7 cellular contexts compared by ENCODE assay signal in genomic region chr20:2005831-2006426, GRCh38. TPM values are rescaled to one million over a fixed set of nuclear protein-coding genes. Genes with fewer than 3 reads are reported as not detected.
DNase-seq lines count a peak whose midpoint lies in the region; ATAC-seq and TF ChIP-seq lines count a peak whose summit lies in the region.

No MANE protein-coding gene starts in this region.

- no peaks in the 10 kb centered on the region for H3K79me1 ChIP-seq in H9 (ENCODE audit: insufficient read depth, low read depth, low read length, poor library complexity, severe bottlenecking)

- no CpG with 5 or more reads among the region's 12 CpGs for WGBS in H9 (ENCODE audit: extremely low coverage, insufficient read length, low lambda C conversion rate)

- no peak overlapping the region for H3K18ac ChIP-seq in H9 (ENCODE audit: insufficient read length, low read depth, low read length)

- no peak overlapping the region for H3K23ac ChIP-seq in H9 (ENCODE audit: insufficient read length, low read depth, low read length)

- no peak overlapping the region for H2BK20ac ChIP-seq in H9 (ENCODE audit: low read depth, low read length, poor library complexity, severe bottlenecking)

- H3T11ph ChIP-seq in H9 (ENCODE audit: low read length) = no peak overlapping the region

- H3K4me1 Mint-ChIP-seq in H9 = peaks cover 34 to 52% of the 10 kb centered on the region in 2 experiments
- no peaks in the 10 kb centered on the region for H3K4me1 Mint-ChIP-seq in activated T-helper 17 cell treated with anti-CD3 and anti-CD28 coated beads, Interleukin-2, amount 50 U/mL, for 72 hours

- no peak overlapping the region for H2AK5ac ChIP-seq in H9 (ENCODE audit: insufficient read length, low read length)

- no peak overlapping the region for H4K5ac ChIP-seq in H9 (ENCODE audit: insufficient read length, low read depth, low read length)

- H3K27me3 ChIP-seq in H9 (ENCODE audit: insufficient read depth, low read length) = no peaks in the 10 kb centered on the region

- H4K91ac ChIP-seq in H9 (ENCODE audit: insufficient read length, low read depth, low read length) = no peak overlapping the region

- no peak overlapping the region for H4K8ac ChIP-seq in H9 (replicated peaks; ENCODE audit: insufficient read length, low read depth, low read length)

- H3K23me2 ChIP-seq in H9 (ENCODE audit: insufficient read length, low read depth, low read length, poor library complexity, severe bottlenecking) = no peaks in the 10 kb centered on the region

- H3K4me2 ChIP-seq in H9 (ENCODE audit: insufficient read depth, insufficient read length, low read length) = no peak overlapping the region

- no peak overlapping the region for H3K4me3 Mint-ChIP-seq in H9
- no peak overlapping the region for H3K4me3 Mint-ChIP-seq in activated T-helper 17 cell treated with anti-CD3 and anti-CD28 coated beads, Interleukin-2, amount 50 U/mL, for 72 hours

- DNase-seq in H9 (peak; percentile 78), globus pallidus (ENCODE audit: low spot score) (peak; percentile 34), pons (ENCODE audit: low spot score) (peak; percentile 38), DMS79 (lab: John Stamatoyannopoulos, UW) (no peak)

- no peaks in the 10 kb centered on the region for H3K4me1 ChIP-seq in H9 (ENCODE audit: insufficient read depth, low read length)

- H3K9me3 Mint-ChIP-seq in H9 = no peaks in the 10 kb centered on the region
- no peaks in the 10 kb centered on the region for H3K9me3 Mint-ChIP-seq in activated T-helper 17 cell treated with anti-CD3 and anti-CD28 coated beads, Interleukin-2, amount 50 U/mL, for 72 hours

- H3K4ac ChIP-seq in H9 (ENCODE audit: low read depth, low read length) = no peak overlapping the region

- no peak overlapping the region for H3K56ac ChIP-seq in H9 (ENCODE audit: insufficient read length, low read depth, low read length)

- H2BK12ac ChIP-seq in H9 (ENCODE audit: insufficient read length, low read depth, low read length) = no peak overlapping the region

- no peak overlapping the region for H2AFZ ChIP-seq in H9 (ENCODE audit: low read length)

- H3K79me2 ChIP-seq in H9 (ENCODE audit: insufficient read depth, low read length) = no peaks in the 10 kb centered on the region

- no peak overlapping the region for H2BK120ac ChIP-seq in H9 (ENCODE audit: low read depth, low read length, poor library complexity, severe bottlenecking)

- peaks cover 46% of the 10 kb centered on the region for H3K27me3 Mint-ChIP-seq in H9 (ENCODE audit: low read depth)
- H3K27me3 Mint-ChIP-seq in activated T-helper 17 cell treated with anti-CD3 and anti-CD28 coated beads, Interleukin-2, amount 50 U/mL, for 72 hours = peaks cover 27% of the 10 kb centered on the region

- no peak overlapping the region for H3K9ac ChIP-seq in H9 (ENCODE audit: extremely low read depth, insufficient read length, low read length)

- H4K20me1 ChIP-seq in H9 (ENCODE audit: control insufficient read depth, insufficient read depth, insufficient read length) = no peaks in the 10 kb centered on the region

- no peak overlapping the region for H2BK15ac ChIP-seq in H9 (ENCODE audit: low read depth, low read length)

- no peaks in the 10 kb centered on the region for H3K36me3 Mint-ChIP-seq in H9 (ENCODE audit: insufficient read depth in 1 of 3, low read depth in 3 of 3)
- H3K36me3 Mint-ChIP-seq in activated T-helper 17 cell treated with anti-CD3 and anti-CD28 coated beads, Interleukin-2, amount 50 U/mL, for 72 hours (ENCODE audit: low read depth) = no peaks in the 10 kb centered on the region

- H3K14ac ChIP-seq in H9 (ENCODE audit: insufficient read depth, low read length) = no peak overlapping the region

- H3K27ac Mint-ChIP-seq in H9 = no peak overlapping the region
- H3K27ac Mint-ChIP-seq in activated T-helper 17 cell treated with anti-CD3 and anti-CD28 coated beads, Interleukin-2, amount 50 U/mL, for 72 hours = no peak overlapping the region

- TF ChIP-seq CTCF in H9 (conservative IDR thresholded peaks at IDR 0.05) = no peak; the same call in 2 of the 3 replicates

- ATAC-seq in activated T-helper 17 cell treated with anti-CD3 and anti-CD28 coated beads, Interleukin-2, amount 50 U/mL, for 72 hours (replicated peaks) = peak; percentile 38
- no peak for ATAC-seq in HG03095 (IDR thresholded peaks at IDR 0.05; ENCODE audit: unreplicated experiment)

- no peaks in the 10 kb centered on the region for H3K9me3 ChIP-seq in H9 (ENCODE audit: control insufficient read depth, low read depth, low read length)

- no peak overlapping the region for H3K27ac ChIP-seq in H9 (ENCODE audit: insufficient read length, low read depth, low read length)

- no peak overlapping the region for H2BK5ac ChIP-seq in H9 (ENCODE audit: insufficient read length, low read length)

TF ChIP-seq in PFSK-1, 5 proteins besides CTCF, POLR2A, EP300 and RAD21:
- TF ChIP-seq POLR2AphosphoS5 (IDR thresholded peaks at IDR 0.05; ENCODE audit: low read depth, low read length) (no peak), FOXP2 (optimal IDR thresholded peaks at IDR 0.05; ENCODE audit: borderline replicate concordance, extremely low read depth, extremely low read length, insufficient read depth) (no peak), REST (IDR thresholded peaks at IDR 0.05; ENCODE audit: insufficient read depth in 1 of 2, low read depth in 2 of 2, low read length in 2 of 2) (peak; percentile 100), SIN3A (IDR thresholded peaks at IDR 0.05; ENCODE audit: borderline replicate concordance, insufficient read depth, low read length) (peak; percentile 85; the same call in 1 of the 2 replicates), TAF1 (IDR thresholded peaks at IDR 0.05; ENCODE audit: borderline replicate concordance, insufficient read depth, low read length) (no peak)

RNA-seq across cellular contexts. Expression of gene PDYN, which starts 12.1 kb away (rescaled TPM):
- 0.59 and 0.63 TPM in 2 replicates for total RNA-seq in H9 (2021)
- not detected for polyA plus RNA-seq in PFSK-1 (2012; ENCODE audit: insufficient read length, low read depth)
- total RNA-seq in activated T-helper 17 cell treated with anti-CD3 and anti-CD28 coated beads, Interleukin-2, amount 50 U/mL, for 72 hours = not detected
